ENCODE assay signal across 20 cellular contexts in genomic region chr20:63357921-63358905, GRCh38. TPM values are rescaled to one million over a fixed set of nuclear protein-coding genes. Genes with fewer than 3 reads are reported as not detected.
DNase-seq lines count a peak whose midpoint lies in the region; ATAC-seq and TF ChIP-seq lines count a peak whose summit lies in the region.
"Had no signal": no experiment of that assay in that cellular context is flagged by ENCODE, and none has a peak within 500 bp of the region (broad histone marks: within the 10 kb centered on the region; RNA-seq: fewer than 3 reads in every experiment).

No MANE protein-coding gene starts in this region.

- peak; percentile 45 for DNase-seq in NCI-H748 (lab: John Stamatoyannopoulos, UW; ENCODE audit: unreplicated experiment)
- no peak for DNase-seq in NCI-H748 treated with DMSO at 0.1 percent for 48 hours (lab: John Stamatoyannopoulos, UW)
- DNase-seq in NCI-H2196 treated with DMSO at 0.1 percent for 48 hours (lab: John Stamatoyannopoulos, UW; ENCODE audit: unreplicated experiment), result peak; percentile 89
- DNase-seq in heart right ventricle, result peak; percentile 63 to 82
- no peak for DNase-seq in stimulated activated CD8-positive, alpha-beta memory T cell treated with anti-CD3 and anti-CD28 coated beads, Interleukin-4, amount 100 ng/mL, for 48 hours
- DNase-seq in NOMO-1 treated with dmso at 0.1 percent for 144 hours (lab: John Stamatoyannopoulos, UW; ENCODE audit: unreplicated experiment), result no peak
- DNase-seq in NCI-H1436 (lab: John Stamatoyannopoulos, UW), result no peak
- DNase-seq in GM10266 (ENCODE audit: extremely low spot score), result no peak
- DNase-seq: activated CD4-positive, alpha-beta T cell treated with anti-CD3 and anti-CD28 coated beads, Interleukin-2, amount 10 ng/mL, durations not matched to agents 7 days and 5 days; foreskin melanocyte; GM23248; Karpas-422; lower lobe of right lung; naive thymus-derived CD4-positive, alpha-beta T cell; NCI-H2227 treated with DMSO at 0.1 percent for 48 hours; spleen; stimulated activated naive B cell treated with anti-CD40 and anti-IgM and Interleukin-4, amounts not matched to agents 10 μg/mL and 1 μg/mL and 100 μg/mL, for 72 hours had no signal

- TF ChIP-seq CTCF in heart right ventricle (IDR thresholded peaks at IDR 0.05) (no peak), GM10266 (IDR thresholded peaks at IDR 0.05; ENCODE audit: control insufficient read depth, insufficient read depth, low read depth, missing control alignments) (no peak)

- no peak overlapping the region for H3K4me3 ChIP-seq in heart right ventricle
- H3K4me3 ChIP-seq: GM23248, lower lobe of right lung, spleen, upper lobe of left lung had no signal

- peaks cover 4 to 62% (median 46%) of the 10 kb centered on the region in 7 donors for H3K27me3 ChIP-seq in heart right ventricle

- no peaks in the 10 kb centered on the region for H3K36me3 ChIP-seq in heart right ventricle
- H3K36me3 ChIP-seq: lower lobe of right lung, spleen, upper lobe of left lung had no signal

- H3K4me1 ChIP-seq in heart right ventricle, result peaks cover 0 to 19% (median 8%) of the 10 kb centered on the region in 9 donors
- H3K4me1 ChIP-seq: lower lobe of right lung had no signal

- ATAC-seq in heart right ventricle, result peak; percentile 68 to 90 (median 84)
- ATAC-seq: lower lobe of right lung; naive thymus-derived CD4-positive, alpha-beta T cell; stimulated activated naive B cell treated with anti-CD40 and anti-IgM and Interleukin-4, amounts not matched to agents 10 μg/mL and 1 μg/mL and 100 μg/mL, for 72 hours had no signal

- no peaks in the 10 kb centered on the region for H3K9me3 ChIP-seq in heart right ventricle
- H3K9me3 ChIP-seq: lower lobe of right lung, spleen, upper lobe of left lung had no signal

- no peak overlapping the region for H3K27ac ChIP-seq in heart right ventricle
- H3K27ac ChIP-seq: GM23248, lower lobe of right lung, spleen, upper lobe of left lung had no signal

- intact Hi-C loops in heart right ventricle (cut with DNase I), result no loop called here

- WGBS in heart right ventricle, 2 donors, result 61 to 62% methylated on average over 24 to 26 of the region's 26 CpGs

RNA-seq across cellular contexts. Expression of gene CHRNA4, which starts 2.9 kb away (rescaled TPM):
- total RNA-seq in heart right ventricle, result 1 to 10 TPM in 4 of 10 donors, under 1 TPM in 2, not detected in 4; 0.38 to 1.5 (median 1.1) TPM
- under 1 TPM; 0.06 to 0.22 TPM for polyA plus RNA-seq in heart right ventricle
- total RNA-seq: activated CD4-positive, alpha-beta T cell treated with anti-CD3 and anti-CD28 coated beads, Interleukin-2, amount 10 ng/mL, durations not matched to agents 7 days and 5 days; GM23248; lower lobe of right lung; naive thymus-derived CD4-positive, alpha-beta T cell; OCI-LY7; posterior vena cava had no signal
- polyA plus RNA-seq: GM23248; naive thymus-derived CD4-positive, alpha-beta T cell had no signal

Comparison
In these comparisons a context has a peak if more than half of its experiments do, and no peak if none do; other contexts are left out.
1. DNase-seq: peak in NCI-H748 (single experiment), NCI-H2196 treated with DMSO at 0.1 percent for 48 hours (single experiment) and heart right ventricle (2 of 2); none in NCI-H748 treated with DMSO at 0.1 percent for 48 hours (single experiment), stimulated activated CD8-positive, alpha-beta memory T cell treated with anti-CD3 and anti-CD28 coated beads, Interleukin-4, amount 100 ng/mL, for 48 hours (single experiment), NOMO-1 treated with dmso at 0.1 percent for 144 hours (single experiment), NCI-H1436 (single experiment) and GM10266 (single experiment).